8 cellular contexts compared by ENCODE assay signal in genomic region chr3:51670053-51670666, GRCh38. TPM values are rescaled to one million over a fixed set of nuclear protein-coding genes. Genes with fewer than 3 reads are reported as not detected.
DNase-seq lines count a peak whose midpoint lies in the region; FAIRE-seq and TF ChIP-seq lines count a peak whose summit lies in the region.

No MANE protein-coding gene starts in this region.

- no peak for TF ChIP-seq CTCF in Loucy (conservative IDR thresholded peaks at IDR 0.05; ENCODE audit: low read length)
- no peak for TF ChIP-seq CTCF in bronchial epithelial cell (IDR thresholded peaks at IDR 0.05; ENCODE audit: insufficient read depth, low read length, severe bottlenecking)
- no peak for TF ChIP-seq CTCF in neural crest cell (conservative IDR thresholded peaks at IDR 0.05)
- no peak for TF ChIP-seq CTCF in GM10266 (IDR thresholded peaks at IDR 0.05; ENCODE audit: control insufficient read depth, insufficient read depth, low read depth, missing control alignments)

- peak overlapping the region; percentile 79 for H3K4me2 ChIP-seq in Loucy (ENCODE audit: low read depth, low read length, poor library complexity, severe bottlenecking)

- intact Hi-C loops in CD4-positive, alpha-beta memory T cell (cut with micrococcal nuclease) = loop anchor here (2.0 kb wide), 1 partner anchor 1053 kb away; the partner anchor contains the start of gene MAPKAPK3

- FAIRE-seq in bronchial epithelial cell (lab: Jason Lieb, UNC) = no peak

- H3K79me2 ChIP-seq in Loucy (ENCODE audit: insufficient read depth, low read length) = peaks cover 30% of the 10 kb centered on the region

- peak overlapping the region; percentile 93 to 97 (median 97) for H3K27ac Mint-ChIP-seq in CD4-positive, alpha-beta memory T cell
- peak overlapping the region; percentile 35 for H3K27ac Mint-ChIP-seq in neural crest cell (ENCODE audit: unreplicated experiment)

- no peaks in the 10 kb centered on the region for H3K27me3 ChIP-seq in CD4-positive, alpha-beta memory T cell (ENCODE audit: insufficient read depth, low read length)
- H3K27me3 ChIP-seq in Loucy (ENCODE audit: insufficient read depth, low read length, poor library complexity, severe bottlenecking) (no peaks in the 10 kb centered on the region), bronchial epithelial cell (ENCODE audit: control insufficient read depth, insufficient read depth, low read length) (no peaks in the 10 kb centered on the region)

- peak overlapping the region; percentile 84 to 95 (median 91) for H3K4me3 Mint-ChIP-seq in CD4-positive, alpha-beta memory T cell
- peak overlapping the region; percentile 74 for H3K4me3 Mint-ChIP-seq in neural crest cell

- peak; percentile 49 to 65 (median 58) for DNase-seq in CD4-positive, alpha-beta memory T cell
- peak; percentile 34 for DNase-seq in bronchial epithelial cell (ENCODE audit: low read depth)
- no peak for DNase-seq in neural crest cell (ENCODE audit: low read depth, low spot score)
- DNase-seq in pons (ENCODE audit: low spot score) = no peak
- no peak for DNase-seq in GM10266 (ENCODE audit: extremely low spot score)
- no peak for DNase-seq in GM19240 (ENCODE audit: insufficient read length, low spot score)
- DNase-seq in NOMO-1 (lab: John Stamatoyannopoulos, UW; ENCODE audit: unreplicated experiment in 2 of 2) = no peak

- no peaks in the 10 kb centered on the region for H3K9me2 ChIP-seq in Loucy (replicated peaks; ENCODE audit: low read depth, low read length)

- H3K27me3 Mint-ChIP-seq in CD4-positive, alpha-beta memory T cell = no peaks in the 10 kb centered on the region
- H3K27me3 Mint-ChIP-seq in neural crest cell (ENCODE audit: low read depth) = peaks cover 2% of the 10 kb centered on the region

- CTCF ChIA-PET in CD4-positive, alpha-beta memory T cell (lab: Charles Lee; ENCODE audit: partially characterized antibody) = interaction anchor here (0.8 to 17.7 kb wide), 21 partner anchors 9 to 1051 kb away, joined by 3 to 324 read pairs (median 5); partner anchors contain the start of genes DCAF1 and RAD54L2

- no peak overlapping the region for H2AFZ ChIP-seq in Loucy (ENCODE audit: low read length)

- peaks cover 15% of the 10 kb centered on the region for H4K20me1 ChIP-seq in Loucy (ENCODE audit: insufficient read depth, low read length, poor library complexity, severe bottlenecking)

- peaks cover 4 to 16% of the 10 kb centered on the region in 2 donors for H3K36me3 Mint-ChIP-seq in CD4-positive, alpha-beta memory T cell
- peaks cover 2% of the 10 kb centered on the region for H3K36me3 Mint-ChIP-seq in neural crest cell (ENCODE audit: low read depth)

- H3K36me3 ChIP-seq in CD4-positive, alpha-beta memory T cell (ENCODE audit: insufficient read depth, low read length) = no peaks in the 10 kb centered on the region
- H3K36me3 ChIP-seq in Loucy (ENCODE audit: insufficient read depth, low read length) = no peaks in the 10 kb centered on the region
- no peaks in the 10 kb centered on the region for H3K36me3 ChIP-seq in bronchial epithelial cell (ENCODE audit: control insufficient read depth, insufficient read depth, low read length)

- POLR2A ChIA-PET in CD4-positive, alpha-beta memory T cell (lab: Charles Lee; ENCODE audit: partially characterized antibody) = interaction anchor here (0.8 to 10.9 kb wide), 8 partner anchors 14 to 284 kb away, joined by 3 to 251 read pairs (median 6); partner anchors contain the start of genes DCAF1, MANF, RAD54L2 and RBM15B

- H3K4me1 ChIP-seq in CD4-positive, alpha-beta memory T cell (ENCODE audit: insufficient read depth, low read length) = peaks cover 57% of the 10 kb centered on the region
- H3K4me1 ChIP-seq in Loucy (ENCODE audit: insufficient read depth, low read length, poor library complexity, severe bottlenecking) = peaks cover 51% of the 10 kb centered on the region

- H3K27ac ChIP-seq in CD4-positive, alpha-beta memory T cell (ENCODE audit: low read depth, low read length) = peak overlapping the region; percentile 83

- H3K9ac ChIP-seq in Loucy (ENCODE audit: low read depth, low read length, poor library complexity, severe bottlenecking) = peak overlapping the region; percentile 96

- H3K9me3 ChIP-seq in CD4-positive, alpha-beta memory T cell (ENCODE audit: control insufficient read depth in 1 of 2, low read length in 2 of 2) = no peaks in the 10 kb centered on the region
- H3K9me3 ChIP-seq in Loucy (ENCODE audit: insufficient read depth, low read depth, low read length) = no peaks in the 10 kb centered on the region

- H3K4me3 ChIP-seq in CD4-positive, alpha-beta memory T cell (ENCODE audit: low read length in 2 of 2) = peak overlapping the region; percentile 88 to 89
- peak overlapping the region; percentile 92 for H3K4me3 ChIP-seq in Loucy (ENCODE audit: low read length, poor library complexity, severe bottlenecking)
- peak overlapping the region; percentile 68 for H3K4me3 ChIP-seq in bronchial epithelial cell (ENCODE audit: low read depth, low read length)

- peaks cover 46 to 66% (median 56%) of the 10 kb centered on the region in 4 donors for H3K4me1 Mint-ChIP-seq in CD4-positive, alpha-beta memory T cell
- peaks cover 42% of the 10 kb centered on the region for H3K4me1 Mint-ChIP-seq in neural crest cell

- no peaks in the 10 kb centered on the region for H3K9me3 Mint-ChIP-seq in CD4-positive, alpha-beta memory T cell
- H3K9me3 Mint-ChIP-seq in neural crest cell = no peaks in the 10 kb centered on the region

- no peaks in the 10 kb centered on the region for H3F3A ChIP-seq in Loucy (ENCODE audit: low read depth)

RNA-seq across cellular contexts. Expression of gene TEX264, which starts 0.9 kb away (rescaled TPM):
- 10 to 100 TPM; 40.0 to 40.9 TPM for total RNA-seq in CD4-positive, alpha-beta memory T cell
- 100 to 1,000 TPM; 110 to 138 TPM for polyA plus RNA-seq in CD4-positive, alpha-beta memory T cell
- total RNA-seq in bronchial epithelial cell (36.1 and 52.9 TPM in 2 replicates), neural crest cell (20.8 and 23.2 TPM in 2 replicates)

RNA-seq across cellular contexts. Expression of gene GRM2, which starts 36.7 kb away (rescaled TPM):
- total RNA-seq in CD4-positive, alpha-beta memory T cell = 1 to 10 TPM; 1.1 to 1.9 TPM
- polyA plus RNA-seq in CD4-positive, alpha-beta memory T cell = under 1 TPM in 1 of 2 donors, not detected in 1; 0.07 TPM
- total RNA-seq in bronchial epithelial cell = under 0.01 TPM in 2 replicates
- total RNA-seq in neural crest cell = 6.6 and 8.3 TPM in 2 replicates

Comparison
In these comparisons a context has a peak if more than half of its experiments do, and no peak if none do; other contexts are left out.
1. DNase-seq: peak in CD4-positive, alpha-beta memory T cell (5 of 5) and bronchial epithelial cell (single experiment); none in neural crest cell (single experiment), pons (single experiment), GM10266 (single experiment), GM19240 (single experiment) and NOMO-1 (0 of 2).
2. Peak in every context shown above with its lines, with median percentiles within 50 percentile points of each other: H3K4me3 ChIP-seq.